ENCODE assay signal across 14 cellular contexts in genomic region chr16:75401697-75402096, GRCh38. TPM values are rescaled to one million over a fixed set of nuclear protein-coding genes. Genes with fewer than 3 reads are reported as not detected.
DNase-seq lines count a peak whose midpoint lies in the region; ATAC-seq and TF ChIP-seq lines count a peak whose summit lies in the region.
"Had no signal": no experiment of that assay in that cellular context is flagged by ENCODE, and none has a peak within 500 bp of the region (broad histone marks: within the 10 kb centered on the region; RNA-seq: fewer than 3 reads in every experiment).

No MANE protein-coding gene starts in this region.

- CTCF ChIA-PET in OCI-LY7 (lab: Charles Lee; ENCODE audit: unreplicated experiment) = interaction anchor here (0.7 to 1.1 kb wide), 3 partner anchors 13 to 168 kb away, joined by 3 read pairs; no protein-coding TSS in a partner anchor

- H3K27me3 ChIP-seq in BLaER1 treated with 17β-estradiol and CSF1 and Interleukin-3, amounts not matched to agents 10 nM and 100 nM = peaks cover 0 to 18% (median 0%) of the 10 kb centered on the region in 11 experiments; a peak in 3 of 22 replicates
- H3K27me3 ChIP-seq in Peyer's patch = no peaks in the 10 kb centered on the region
- H3K27me3 ChIP-seq in esophagus muscularis mucosa = no peaks in the 10 kb centered on the region
- no peaks in the 10 kb centered on the region for H3K27me3 ChIP-seq in gastrocnemius medialis

- in situ Hi-C loops in gastrocnemius medialis (cut with MboI; ENCODE audit: low sequenced_read_pairs in 4 of 4) = loop anchor here in 2 of 4 donors (10.0 to 25.0 kb wide), 2 partner anchors 207 to 414 kb away; partner anchors contain the start of genes WDR59 (in 1 of the 2) and ZNRF1 (in 1 of the 2)

- ATAC-seq in gastrocnemius medialis (peak in 1 of 2 donors; percentile 26), HG02870 (IDR thresholded peaks at IDR 0.05; ENCODE audit: unreplicated experiment) (no peak)
- ATAC-seq: stimulated activated memory B cell treated with anti-CD40 and anti-IgM and Interleukin-4, amounts not matched to agents 10 μg/mL and 1 μg/mL and 100 μg/mL, for 72 hours had no signal

- TF ChIP-seq POLR2A in Peyer's patch (IDR thresholded peaks at IDR 0.05) (no peak), esophagus muscularis mucosa (IDR thresholded peaks at IDR 0.05; ENCODE audit: low read depth) (no peak), gastrocnemius medialis (IDR thresholded peaks at IDR 0.05) (no peak)

- H3K9me3 ChIP-seq in BLaER1 treated with 17β-estradiol and CSF1 and Interleukin-3, amounts not matched to agents 10 nM and 100 nM (replicated peaks in 1 of 11) = no peaks in the 10 kb centered on the region
- H3K9me3 ChIP-seq in Peyer's patch = no peaks in the 10 kb centered on the region
- no peaks in the 10 kb centered on the region for H3K9me3 ChIP-seq in esophagus muscularis mucosa
- H3K9me3 ChIP-seq in gastrocnemius medialis = no peaks in the 10 kb centered on the region
- no peaks in the 10 kb centered on the region for H3K9me3 ChIP-seq in OCI-LY7 (ENCODE audit: low read length)

- intact Hi-C loops in esophagus muscularis mucosa (cut with DNase I) (loop anchor here (5.0 kb wide), 1 partner anchor 204 kb away; no protein-coding TSS in a partner anchor), gastrocnemius medialis (cut with DNase I; ENCODE audit: low total_unique reads) (loop anchor here (1.0 kb wide), 1 partner anchor 202 kb away; no protein-coding TSS in a partner anchor), OCI-LY7 (cut with micrococcal nuclease; ENCODE audit: unreplicated experiment) (loop anchor here (1.0 to 10.0 kb wide), 2 partner anchors 202 to 363 kb away; no protein-coding TSS in a partner anchor)

- BruUV-seq in OCI-LY7 (replicated peaks; lab: Mats Ljungman, UMichigan) = no TSS peak

- no peaks in the 10 kb centered on the region for H3K79me2 ChIP-seq in OCI-LY7 (ENCODE audit: insufficient read depth, low read depth, low read length)

- DNase-seq in Peyer's patch (no peak), esophagus muscularis mucosa (ENCODE audit: extremely low spot score) (no peak), gastrocnemius medialis (no peak), OCI-LY7 (ENCODE audit: low spot score) (no peak), pons (ENCODE audit: low spot score) (no peak), GM19238 (ENCODE audit: insufficient read length, low spot score) (no peak)
- DNase-seq: KG1; NCI-H1694; posterior cingulate gyrus; stimulated activated CD4-positive, alpha-beta T cell treated with anti-CD3 and anti-CD28 coated beads, Interleukin-2, amount 100 ng/mL, for 48 hours had no signal

- H3K36me3 ChIP-seq in BLaER1 treated with 17β-estradiol and CSF1 and Interleukin-3, amounts not matched to agents 10 nM and 100 nM = peaks cover 20 to 62% (median 40%) of the 10 kb centered on the region in 11 experiments
- H3K36me3 ChIP-seq in Peyer's patch = peaks cover 0 to 11% (median 0%) of the 10 kb centered on the region in 3 donors
- H3K36me3 ChIP-seq in esophagus muscularis mucosa = peaks cover 0 to 12% (median 10%) of the 10 kb centered on the region in 4 donors
- H3K36me3 ChIP-seq in gastrocnemius medialis = peaks cover 0 to 6% of the 10 kb centered on the region in 2 donors
- peaks cover under 1% of the 10 kb centered on the region for H3K36me3 ChIP-seq in OCI-LY7 (ENCODE audit: insufficient read depth, low read length)

- H3K9ac ChIP-seq in BLaER1 treated with 17β-estradiol and CSF1 and Interleukin-3, amounts not matched to agents 10 nM and 100 nM = no peak overlapping the region; a peak in 1 of 22 replicates

- TF ChIP-seq CTCF in Peyer's patch (IDR thresholded peaks at IDR 0.05) = no peak
- TF ChIP-seq CTCF in esophagus muscularis mucosa (IDR thresholded peaks at IDR 0.05) = no peak
- no peak for TF ChIP-seq CTCF in gastrocnemius medialis (IDR thresholded peaks at IDR 0.05 in 4 of 5, conservative IDR thresholded peaks at IDR 0.05 in 1 of 5)
- TF ChIP-seq CTCF in OCI-LY7 (conservative IDR thresholded peaks at IDR 0.05; ENCODE audit: low read length) = no peak

- no peak overlapping the region for H2AFZ ChIP-seq in OCI-LY7 (ENCODE audit: low read length)

- POLR2A ChIA-PET in OCI-LY7 (lab: Charles Lee) = interaction anchor here (0.7 to 1.7 kb wide), 5 partner anchors 9 to 90 kb away, joined by 3 to 10 read pairs (median 3); no protein-coding TSS in a partner anchor

- H3K9me2 ChIP-seq in OCI-LY7 (ENCODE audit: insufficient read depth, low read length) = no peaks in the 10 kb centered on the region

- peaks cover 0 to 15% (median 11%) of the 10 kb centered on the region in 10 experiments; a peak in 17 of 20 replicates for H3K4me1 ChIP-seq in BLaER1 treated with 17β-estradiol and CSF1 and Interleukin-3, amounts not matched to agents 10 nM and 100 nM
- H3K4me1 ChIP-seq in Peyer's patch (peaks cover 0 to 18% (median 1%) of the 10 kb centered on the region in 4 donors), esophagus muscularis mucosa (peaks cover 23 to 30% (median 25%) of the 10 kb centered on the region in 4 donors), gastrocnemius medialis (peaks cover 14 to 16% of the 10 kb centered on the region in 2 donors), OCI-LY7 (ENCODE audit: insufficient read depth, low read length, poor library complexity, severe bottlenecking) (no peaks in the 10 kb centered on the region)

- no peak overlapping the region for H3K27ac ChIP-seq in BLaER1 treated with 17β-estradiol and CSF1 and Interleukin-3, amounts not matched to agents 10 nM and 100 nM
- H3K27ac ChIP-seq in Peyer's patch (peak overlapping the region in 3 of 4 donors; percentile 47 to 71 (median 57)), esophagus muscularis mucosa (replicated peaks in 1 of 4) (peak overlapping the region; percentile 70 to 80 (median 75)), gastrocnemius medialis (peak overlapping the region; percentile 25 to 58 (median 50)), OCI-LY7 (ENCODE audit: low read depth, low read length, poor library complexity, severe bottlenecking) (no peak overlapping the region)

- no peak overlapping the region for H3K4me3 ChIP-seq in BLaER1 treated with 17β-estradiol and CSF1 and Interleukin-3, amounts not matched to agents 10 nM and 100 nM
- no peak overlapping the region for H3K4me3 ChIP-seq in Peyer's patch
- H3K4me3 ChIP-seq in esophagus muscularis mucosa = no peak overlapping the region
- no peak overlapping the region for H3K4me3 ChIP-seq in gastrocnemius medialis
- no peak overlapping the region for H3K4me3 ChIP-seq in OCI-LY7 (ENCODE audit: low read depth, low read length, poor library complexity, severe bottlenecking)
- H3K4me3 ChIP-seq: lung had no signal

- H3K4me2 ChIP-seq in BLaER1 treated with 17β-estradiol and CSF1 and Interleukin-3, amounts not matched to agents 10 nM and 100 nM = peak overlapping the region in 7 of 11 experiments; percentile 16 to 58 (median 28); a peak in 12 of 22 replicates
- H3K4me2 ChIP-seq in OCI-LY7 (ENCODE audit: low read length) = no peak overlapping the region

- peaks cover 0 to 67% (median 23%) of the 10 kb centered on the region in 11 experiments; a peak in 13 of 22 replicates for H4K20me1 ChIP-seq in BLaER1 treated with 17β-estradiol and CSF1 and Interleukin-3, amounts not matched to agents 10 nM and 100 nM
- no peaks in the 10 kb centered on the region for H4K20me1 ChIP-seq in OCI-LY7 (ENCODE audit: insufficient read depth, low read length)

- TF ChIP-seq EP300 in esophagus muscularis mucosa (IDR thresholded peaks at IDR 0.05) = no peak

RNA-seq across cellular contexts. Expression of gene CFDP1, which starts 31.6 kb away (rescaled TPM):
- 100 to 1,000 TPM; 125 to 205 (median 156) TPM for total RNA-seq in Peyer's patch
- 10 to 100 TPM; 42.4 to 49.5 (median 44.0) TPM for total RNA-seq in esophagus muscularis mucosa
- 10 to 100 TPM; 20.4 to 28.6 (median 24.2) TPM for total RNA-seq in gastrocnemius medialis
- total RNA-seq in OCI-LY7 (2014; rRNA removed; shearing (Covaris generic)) = 30.0 and 55.1 TPM in 2 replicates
- total RNA-seq in OCI-LY7 (2022) = 55.4 and 57.6 TPM in 2 replicates

Comparison
In these comparisons a context has a peak if more than half of its experiments do, and no peak if none do; other contexts are left out.
1. H3K27ac ChIP-seq: peak in Peyer's patch (3 of 4), esophagus muscularis mucosa (4 of 4) and gastrocnemius medialis (4 of 4); none in BLaER1 treated with 17β-estradiol and CSF1 and Interleukin-3, amounts not matched to agents 10 nM and 100 nM (0 of 11) and OCI-LY7 (single experiment).